19 cellular contexts compared by ENCODE assay signal in genomic region chr17:67982686-67983085, GRCh38. TPM values are rescaled to one million over a fixed set of nuclear protein-coding genes. Genes with fewer than 3 reads are reported as not detected.
A peak's percentile ranks its signal among the peaks of the same experiment; 100 is the strongest.
DNase-seq lines count a peak whose midpoint lies in the region; ATAC-seq, FAIRE-seq and TF ChIP-seq lines count a peak whose summit lies in the region.
"Had no signal": no experiment of that assay in that cellular context is flagged by ENCODE, and none has a peak within 500 bp of the region (broad histone marks: within the 10 kb centered on the region; RNA-seq: fewer than 3 reads in every experiment).

No MANE protein-coding gene starts in this region.

- H3K27ac ChIP-seq in HCT116 (ENCODE audit: low read depth, low read length) (no peak overlapping the region), layer of hippocampus (ENCODE audit: low read depth, low read length) (peak overlapping the region; percentile 68), temporal lobe (ENCODE audit: low read depth, low read length) (peak overlapping the region; percentile 67)
- H3K27ac ChIP-seq: HL-60 had no signal

- H2AFZ ChIP-seq in HCT116 (ENCODE audit: low read depth, low read length, poor library complexity, severe bottlenecking), result no peak overlapping the region

- H3K4me3 ChIP-seq in HCT116 (replicated peaks in 1 of 2; ENCODE audit: low read depth in 1 of 2, low read length in 2 of 2), result no peak overlapping the region
- H3K4me3 ChIP-seq: HAP-1, MG63 had no signal

- POLR2A ChIA-PET in HCT116 (lab: Charles Lee), result no interaction called here

- DNase-seq in HCT116 (ENCODE audit: low read depth, low spot score) (no peak), SK-MEL-5 (ENCODE audit: low read depth, low spot score) (peak; percentile 79), NCI-H345 (lab: John Stamatoyannopoulos, UW) (no peak), NCI-H510A treated with DMSO at 0.1 percent for 48 hours (lab: John Stamatoyannopoulos, UW) (no peak), H54 (ENCODE audit: insufficient read length, low spot score) (no peak)
- DNase-seq: DMS 273 treated with DMSO at 0.1 percent for 48 hours, DND-41, IMR-90, MG63, NCI-H1048, NCI-H1436, NCI-H446, NCI-H69, SHP77 treated with DMSO at 0.1 percent for 48 hours had no signal

- TF ChIP-seq RAD21 in HCT116 (IDR thresholded peaks at IDR 0.05; ENCODE audit: low read depth), result no peak

- H3K9me3 ChIP-seq in HCT116 (ENCODE audit: control insufficient read depth in 1 of 2, insufficient read depth in 1 of 2, low read depth in 1 of 2, low read length in 2 of 2), result no peaks in the 10 kb centered on the region
- H3K9me3 ChIP-seq: HAP-1, MG63 had no signal

- BruUV-seq in HCT116 (replicated peaks; lab: Mats Ljungman, UMichigan), result TSS peak; percentile 35

- no peak overlapping the region for H3K4me2 ChIP-seq in HCT116 (ENCODE audit: low read length)

- H3K79me2 ChIP-seq in HCT116 (ENCODE audit: insufficient read depth, low read length), result no peaks in the 10 kb centered on the region

- no peak for TF ChIP-seq POLR2A in HCT116 (IDR thresholded peaks at IDR 0.05; ENCODE audit: borderline replicate concordance, extremely low read depth, insufficient read depth, insufficient read length)
- no peak for TF ChIP-seq POLR2A in H54 (IDR thresholded peaks at IDR 0.05; ENCODE audit: low read depth, low read length)

- no peak for TF ChIP-seq CTCF in HCT116 (IDR thresholded peaks at IDR 0.05 in 2 of 3, conservative IDR thresholded peaks at IDR 0.05 in 1 of 3; ENCODE audit: borderline replicate concordance in 1 of 3, insufficient read depth in 1 of 3, low read depth in 2 of 3, low read length in 2 of 3)

- RAD21 ChIA-PET in HCT116 (lab: Charles Lee; ENCODE audit: low non-redundant PET in 1 of 2, low total read pairs in 2 of 2, uncharacterized antibody in 2 of 2, unreplicated experiment in 2 of 2), result no interaction called here

- no peaks in the 10 kb centered on the region for H4K20me1 ChIP-seq in HCT116 (ENCODE audit: insufficient read depth)

- ATAC-seq in HCT116, result no peak
- ATAC-seq: SK-N-SH treated with all-trans-retinoic acid at 6 μM for 48 hours had no signal

- CTCF ChIA-PET in HCT116 (lab: Charles Lee), result no interaction called here

- H3K9me2 ChIP-seq in HCT116 (ENCODE audit: insufficient read depth), result no peaks in the 10 kb centered on the region

- H3K36me3 ChIP-seq in HCT116 (ENCODE audit: control insufficient read depth in 1 of 2, insufficient read depth in 2 of 2, low read length in 2 of 2), result peaks cover 0 to 10% of the 10 kb centered on the region in 2 experiments; a peak in 2 of 4 replicates
- H3K36me3 ChIP-seq: HAP-1 had no signal

- intact Hi-C loops in HCT116 (cut with micrococcal nuclease), result no loop called here

- no peak overlapping the region for H3K9ac ChIP-seq in HCT116 (ENCODE audit: low read length)

- in situ Hi-C loops in SK-MEL-5 (cut with HindIII; ENCODE audit: low pct_unique_long_range_greater_than_20kb, low sequenced_read_pairs), result no loop called here

- no peaks in the 10 kb centered on the region for H3K4me1 ChIP-seq in HCT116 (ENCODE audit: control insufficient read depth in 1 of 2, insufficient read depth in 2 of 2, low read length in 2 of 2)
- H3K4me1 ChIP-seq: HAP-1 had no signal

- H3K27me3 ChIP-seq in HCT116 (ENCODE audit: insufficient read depth, low read length), result no peaks in the 10 kb centered on the region
- H3K27me3 ChIP-seq in layer of hippocampus (ENCODE audit: control insufficient read depth, insufficient read depth, low read length), result no peaks in the 10 kb centered on the region
- H3K27me3 ChIP-seq: MG63 had no signal

- no peak for FAIRE-seq in H54 (lab: Jason Lieb, UNC)

TF ChIP-seq in HCT116, 20 proteins besides CTCF, POLR2A, EP300 and RAD21:
- TF ChIP-seq SIN3A (IDR thresholded peaks at IDR 0.05; ENCODE audit: low read depth) (no peak), TCF7L2 (IDR thresholded peaks at IDR 0.05; ENCODE audit: borderline replicate concordance, extremely low read depth, insufficient read depth, insufficient read length) (no peak), ZNF274 (IDR thresholded peaks at IDR 0.05; ENCODE audit: low read depth, low read length) (no peak), ELF1 (IDR thresholded peaks at IDR 0.05; ENCODE audit: borderline replicate concordance, low read depth) (no peak), YY1 (IDR thresholded peaks at IDR 0.05; ENCODE audit: extremely low read depth, insufficient replicate concordance, low read depth, low read length) (no peak), ZFX (IDR thresholded peaks at IDR 0.05) (no peak), POLR2AphosphoS5 (IDR thresholded peaks at IDR 0.05; ENCODE audit: low read depth, low read length) (no peak), ATF3 (IDR thresholded peaks at IDR 0.05) (no peak), ZBTB33 (IDR thresholded peaks at IDR 0.05; ENCODE audit: extremely low read depth, insufficient replicate concordance, low read length) (no peak), EZH2 (IDR thresholded peaks at IDR 0.05) (no peak), CEBPB (IDR thresholded peaks at IDR 0.05; ENCODE audit: low read depth) (no peak), EZH2phosphoT487 (IDR thresholded peaks at IDR 0.05; ENCODE audit: borderline replicate concordance) (no peak), REST (IDR thresholded peaks at IDR 0.05; ENCODE audit: low read depth) (no peak), JUND (IDR thresholded peaks at IDR 0.05) (no peak), MAX (IDR thresholded peaks at IDR 0.05) (no peak), CBX3 (IDR thresholded peaks at IDR 0.05; ENCODE audit: low read depth) (no peak), EGR1 (IDR thresholded peaks at IDR 0.05; ENCODE audit: low read depth) (no peak), SP1 (IDR thresholded peaks at IDR 0.05; ENCODE audit: low read depth) (no peak), SRF (IDR thresholded peaks at IDR 0.05; ENCODE audit: low read depth) (no peak), FOSL1 (IDR thresholded peaks at IDR 0.05; ENCODE audit: low read depth) (no peak)

RNA-seq across cellular contexts. Expression of gene C17orf58, which starts 13.6 kb away (rescaled TPM):
- total RNA-seq in HCT116 (2021; ENCODE audit: unreplicated experiment) (38.1 TPM), temporal lobe (23.4 TPM)
- polyA plus RNA-seq in HCT116 (2012), result 39.6 and 42.6 TPM in 2 replicates
- total RNA-seq in SK-MEL-5 (2014; rRNA removed; shearing (Covaris generic)), result 55.7 and 68.4 TPM in 2 replicates
- 64.3 and 76.0 TPM in 2 replicates for polyA plus RNA-seq in SK-MEL-5 (2015; cell fraction: cytosol; rRNA removed)
- polyA plus RNA-seq in SK-MEL-5 (2015; cell fraction: nucleus; rRNA removed), result 41.6 and 46.6 TPM in 2 replicates

RNA-seq across cellular contexts. Expression of gene KPNA2, which starts 52.8 kb away (rescaled TPM):
- 330 TPM for total RNA-seq in HCT116 (2021; ENCODE audit: unreplicated experiment)
- polyA plus RNA-seq in HCT116 (2012), result 213 and 301 TPM in 2 replicates
- 374 and 388 TPM in 2 replicates for total RNA-seq in SK-MEL-5 (2014; rRNA removed; shearing (Covaris generic))
- polyA plus RNA-seq in SK-MEL-5 (2015; cell fraction: cytosol; rRNA removed), result 404 and 461 TPM in 2 replicates
- polyA plus RNA-seq in SK-MEL-5 (2015; cell fraction: nucleus; rRNA removed), result 278 and 338 TPM in 2 replicates
- 28.3 TPM for total RNA-seq in temporal lobe

Comparison
In these comparisons a context has a peak if more than half of its experiments do, and no peak if none do; other contexts are left out.
1. RNA of gene KPNA2, which starts 52.8 kb away (total RNA-seq): 374 to 388 TPM in SK-MEL-5 and 330 TPM in HCT116 (single experiment); 28.3 TPM in temporal lobe (single experiment); every median in the first group is over 10 times any median in the second.